ENCODE assay signal across 1 cellular context in the genomic region with DNA sequence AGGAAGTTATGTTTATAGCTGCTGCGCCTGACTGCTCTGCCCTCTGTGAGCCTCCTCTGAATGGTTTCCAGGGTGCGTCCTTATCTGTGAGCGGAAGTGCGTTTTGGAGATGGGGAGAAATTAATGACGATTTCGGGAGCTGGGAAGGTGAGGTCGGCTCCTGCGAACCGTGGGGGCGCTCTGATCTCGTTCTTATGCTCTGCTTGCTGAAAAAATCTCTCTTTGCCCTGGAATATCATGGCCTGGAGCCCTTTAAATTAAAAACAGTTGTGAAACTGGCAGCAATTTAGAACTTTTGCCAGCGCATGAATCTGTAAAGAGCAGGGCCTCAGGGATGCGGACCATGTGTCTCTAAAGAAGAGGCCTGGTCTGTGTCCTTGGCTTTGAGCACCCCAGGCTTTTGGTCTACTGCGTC.
TF ChIP-seq lines count a peak whose summit lies in the region.

No MANE protein-coding gene starts in this region.

TF ChIP-seq in HepG2, 621 proteins besides CTCF, POLR2A, EP300 and RAD21 (continued from another document):
- TF ChIP-seq, protein P1, sequence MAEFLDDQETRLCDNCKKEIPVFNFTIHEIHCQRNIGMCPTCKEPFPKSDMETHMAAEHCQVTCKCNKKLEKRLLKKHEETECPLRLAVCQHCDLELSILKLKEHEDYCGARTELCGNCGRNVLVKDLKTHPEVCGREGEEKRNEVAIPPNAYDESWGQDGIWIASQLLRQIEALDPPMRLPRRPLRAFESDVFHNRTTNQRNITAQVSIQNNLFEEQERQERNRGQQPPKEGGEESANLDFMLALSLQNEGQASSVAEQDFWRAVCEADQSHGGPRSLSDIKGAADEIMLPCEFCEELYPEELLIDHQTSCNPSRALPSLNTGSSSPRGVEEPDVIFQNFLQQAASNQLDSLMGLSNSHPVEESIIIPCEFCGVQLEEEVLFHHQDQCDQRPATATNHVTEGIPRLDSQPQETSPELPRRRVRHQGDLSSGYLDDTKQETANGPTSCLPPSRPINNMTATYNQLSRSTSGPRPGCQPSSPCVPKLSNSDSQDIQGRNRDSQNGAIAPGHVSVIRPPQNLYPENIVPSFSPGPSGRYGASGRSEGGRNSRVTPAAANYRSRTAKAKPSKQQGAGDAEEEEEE (CRISPR knock-in tag; IDR thresholded peaks at IDR 0.05; ENCODE audit: borderline replicate concordance): no peak
TF ChIP-seq in HepG2: peak in this region for 0.
